Comparison of ENCODE assay signal across 8 cellular contexts in genomic region chr7:106346678-106347217, GRCh38.
DNase-seq lines count a peak whose midpoint lies in the region; ATAC-seq, FAIRE-seq and TF ChIP-seq lines count a peak whose summit lies in the region.

No MANE protein-coding gene starts in this region.

- H3K27me3 Mint-ChIP-seq in astrocyte (ENCODE audit: low read depth, unreplicated experiment), result no peaks in the 10 kb centered on the region

- H3K36me3 Mint-ChIP-seq in astrocyte (ENCODE audit: low read depth, unreplicated experiment), result peaks cover 2% of the 10 kb centered on the region

- H3K4me3 Mint-ChIP-seq in astrocyte (ENCODE audit: unreplicated experiment), result no peak overlapping the region

- H3K36me3 ChIP-seq in left ventricle myocardium inferior, result no peaks in the 10 kb centered on the region
- H3K36me3 ChIP-seq in astrocyte (ENCODE audit: insufficient read depth, low read length), result no peaks in the 10 kb centered on the region
- no peaks in the 10 kb centered on the region for H3K36me3 ChIP-seq in neutrophil

- peaks cover 15% of the 10 kb centered on the region for H3K9me3 Mint-ChIP-seq in astrocyte (ENCODE audit: unreplicated experiment)

- H3K4me2 ChIP-seq in astrocyte (ENCODE audit: low read length), result peak overlapping the region; percentile 58

- H3K27me3 ChIP-seq in left ventricle myocardium inferior (ENCODE audit: low read depth) (no peaks in the 10 kb centered on the region), astrocyte (ENCODE audit: insufficient read depth, low read length) (no peaks in the 10 kb centered on the region), neutrophil (no peaks in the 10 kb centered on the region)

- H3K9ac ChIP-seq in astrocyte (ENCODE audit: low read length), result peak overlapping the region; percentile 41

- no peak overlapping the region for H2AFZ ChIP-seq in astrocyte (ENCODE audit: low read depth, low read length)

- H3K27ac ChIP-seq in left ventricle myocardium inferior (replicated peaks) (no peak overlapping the region), astrocyte (ENCODE audit: low read depth, low read length) (peak overlapping the region; percentile 35), neutrophil (peak overlapping the region; percentile 100)

- intact Hi-C loops in Right ventricle myocardium superior (cut with DNase I) (no loop called here), left ventricle myocardium inferior (cut with micrococcal nuclease) (no loop called here)

- DNase-seq in Right ventricle myocardium superior (no peak), left ventricle myocardium inferior (no peak), OCI-M1 (lab: John Stamatoyannopoulos, UW) (peak; percentile 93), astrocyte (ENCODE audit: low read depth) (peak; percentile 96), NCI-H1105 (lab: John Stamatoyannopoulos, UW) (no peak), putamen (ENCODE audit: low spot score) (no peak)

- H3K4me1 Mint-ChIP-seq in astrocyte (ENCODE audit: low read depth, unreplicated experiment), result peaks cover 14% of the 10 kb centered on the region

- H3K27ac Mint-ChIP-seq in astrocyte (ENCODE audit: unreplicated experiment), result peak overlapping the region; percentile 70

- peak; percentile 74 for FAIRE-seq in astrocyte (lab: Jason Lieb, UNC)

- no peaks in the 10 kb centered on the region for H4K20me1 ChIP-seq in astrocyte (ENCODE audit: insufficient read depth, low read length)

- no peak for TF ChIP-seq CTCF in left ventricle myocardium inferior (IDR thresholded peaks at IDR 0.05; ENCODE audit: borderline replicate concordance)
- TF ChIP-seq CTCF in astrocyte (IDR thresholded peaks at IDR 0.05; ENCODE audit: insufficient read depth, low read depth, low read length), result no peak
- TF ChIP-seq CTCF in neutrophil (IDR thresholded peaks at IDR 0.05), result no peak

- H3K4me3 ChIP-seq in left ventricle myocardium inferior (no peak overlapping the region), astrocyte (ENCODE audit: insufficient read depth, low read depth, low read length) (no peak overlapping the region), neutrophil (ENCODE audit: low read depth in 1 of 2, low read length in 1 of 2) (peak overlapping the region; percentile 50 to 55)

- peaks cover 48% of the 10 kb centered on the region for H3K9me3 ChIP-seq in left ventricle myocardium inferior (replicated peaks)
- peaks cover 16% of the 10 kb centered on the region for H3K9me3 ChIP-seq in astrocyte (ENCODE audit: insufficient read depth, low read depth, low read length)
- no peaks in the 10 kb centered on the region for H3K9me3 ChIP-seq in neutrophil

- no peaks in the 10 kb centered on the region for H3K79me2 ChIP-seq in astrocyte (ENCODE audit: insufficient read depth, low read length)

- ATAC-seq in Right ventricle myocardium superior (ENCODE audit: poor library complexity) (peak; percentile 53), HG02938 (IDR thresholded peaks at IDR 0.05; ENCODE audit: unreplicated experiment) (peak; percentile 95)

- H3K4me1 ChIP-seq in left ventricle myocardium inferior (no peaks in the 10 kb centered on the region), astrocyte (ENCODE audit: insufficient read depth, low read length) (peaks cover 17% of the 10 kb centered on the region), neutrophil (ENCODE audit: control insufficient read depth in 1 of 2, insufficient read depth in 1 of 2, low read depth in 1 of 2, low read length in 1 of 2) (peaks cover 57 to 71% of the 10 kb centered on the region in 2 experiments)

Comparison
In these comparisons a context has a peak if more than half of its experiments do, and no peak if none do; other contexts are left out.
1. DNase-seq: peak in OCI-M1 (single experiment) and astrocyte (single experiment); none in Right ventricle myocardium superior (single experiment), left ventricle myocardium inferior (single experiment), NCI-H1105 (single experiment) and putamen (single experiment).
2. H3K4me3 ChIP-seq: peak in neutrophil (2 of 2); none in left ventricle myocardium inferior (single experiment) and astrocyte (single experiment).